Comparison of ENCODE assay signal across 9 cellular contexts in the genomic region with DNA sequence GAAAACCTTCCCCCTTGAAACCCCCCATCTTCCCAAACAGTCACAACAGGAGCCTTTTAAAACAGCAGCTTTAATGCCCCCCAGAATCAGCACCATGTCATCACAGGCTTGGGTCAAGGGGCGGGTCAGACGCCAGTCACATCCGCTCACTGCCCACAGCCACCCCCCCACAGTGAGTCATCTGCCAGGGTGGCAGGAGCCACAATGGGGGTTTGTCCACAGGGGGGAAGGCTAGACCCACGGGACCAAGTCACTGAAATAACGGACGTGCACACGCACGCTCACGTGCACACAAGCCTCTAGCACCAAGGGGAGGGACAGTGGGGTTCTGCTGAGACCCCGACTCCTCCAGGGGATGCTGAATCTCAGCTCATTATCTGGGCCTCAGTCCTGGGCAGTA. TPM values are rescaled to one million over a fixed set of nuclear protein-coding genes. Genes with fewer than 3 reads are reported as not detected.
DNase-seq lines count a peak whose midpoint lies in the region; ATAC-seq and TF ChIP-seq lines count a peak whose summit lies in the region.
"Had no signal": no experiment of that assay in that cellular context is flagged by ENCODE, and none has a peak within 500 bp of the region (broad histone marks: within the 10 kb centered on the region; RNA-seq: fewer than 3 reads in every experiment).

No MANE protein-coding gene starts in this region.

- no peaks in the 10 kb centered on the region for H3K27me3 Mint-ChIP-seq in stimulated activated naive B cell treated with anti-CD40 and anti-IgM and Interleukin-4, amounts not matched to agents 10 μg/mL and 1 μg/mL and 100 μg/mL, for 72 hours
- H3K27me3 Mint-ChIP-seq in mesothelial cell of epicardium (ENCODE audit: low read depth), result no peaks in the 10 kb centered on the region

- H3K4me3 ChIP-seq in WERI-Rb-1 (ENCODE audit: low read depth, low read length), result no peak overlapping the region
- H3K4me3 ChIP-seq in BE2C (ENCODE audit: low read depth, low read length), result no peak overlapping the region

- H3K27ac ChIP-seq in WERI-Rb-1, result peak overlapping the region; percentile 80
- H3K27ac ChIP-seq: VCaP had no signal

- peaks cover 19 to 33% of the 10 kb centered on the region in 2 donors for H3K4me1 Mint-ChIP-seq in stimulated activated naive B cell treated with anti-CD40 and anti-IgM and Interleukin-4, amounts not matched to agents 10 μg/mL and 1 μg/mL and 100 μg/mL, for 72 hours
- peaks cover 20% of the 10 kb centered on the region for H3K4me1 Mint-ChIP-seq in mesothelial cell of epicardium

- H3K27ac Mint-ChIP-seq in stimulated activated naive B cell treated with anti-CD40 and anti-IgM and Interleukin-4, amounts not matched to agents 10 μg/mL and 1 μg/mL and 100 μg/mL, for 72 hours, result no peak overlapping the region
- no peak overlapping the region for H3K27ac Mint-ChIP-seq in mesothelial cell of epicardium

- no peak overlapping the region for H3K4me3 Mint-ChIP-seq in stimulated activated naive B cell treated with anti-CD40 and anti-IgM and Interleukin-4, amounts not matched to agents 10 μg/mL and 1 μg/mL and 100 μg/mL, for 72 hours
- H3K4me3 Mint-ChIP-seq in mesothelial cell of epicardium, result no peak overlapping the region

- intact Hi-C loops in head of caudate nucleus (cut with DNase I), result no loop called here

- no peaks in the 10 kb centered on the region for H3K9me3 ChIP-seq in WERI-Rb-1 (ENCODE audit: severe bottlenecking)
- H3K9me3 ChIP-seq in BE2C, result no peaks in the 10 kb centered on the region

- TF ChIP-seq CTCF in WERI-Rb-1 (IDR thresholded peaks at IDR 0.05; ENCODE audit: low read depth, low read length) (no peak), mesothelial cell of epicardium (IDR thresholded peaks at IDR 0.05; ENCODE audit: unreplicated experiment) (no peak), BE2C (IDR thresholded peaks at IDR 0.05; ENCODE audit: low read depth, low read length) (no peak)

- peak; percentile 19 for ATAC-seq in stimulated activated naive B cell treated with anti-CD40 and anti-IgM and Interleukin-4, amounts not matched to agents 10 μg/mL and 1 μg/mL and 100 μg/mL, for 72 hours (replicated peaks)

- no peaks in the 10 kb centered on the region for H3K27me3 ChIP-seq in WERI-Rb-1 (ENCODE audit: insufficient read depth, low read depth, severe bottlenecking)
- H3K27me3 ChIP-seq in BE2C, result no peaks in the 10 kb centered on the region

- no peaks in the 10 kb centered on the region for H3K9me3 Mint-ChIP-seq in stimulated activated naive B cell treated with anti-CD40 and anti-IgM and Interleukin-4, amounts not matched to agents 10 μg/mL and 1 μg/mL and 100 μg/mL, for 72 hours
- no peaks in the 10 kb centered on the region for H3K9me3 Mint-ChIP-seq in mesothelial cell of epicardium

- H3K36me3 ChIP-seq in WERI-Rb-1 (peaks cover 2% of the 10 kb centered on the region; the same call in 1 of the 2 replicates), BE2C (no peaks in the 10 kb centered on the region)

- H3K4me1 ChIP-seq in BE2C, result peaks cover 8% of the 10 kb centered on the region

- H3K36me3 Mint-ChIP-seq in stimulated activated naive B cell treated with anti-CD40 and anti-IgM and Interleukin-4, amounts not matched to agents 10 μg/mL and 1 μg/mL and 100 μg/mL, for 72 hours, result no peaks in the 10 kb centered on the region
- H3K36me3 Mint-ChIP-seq in mesothelial cell of epicardium, result no peaks in the 10 kb centered on the region

- peak; percentile 22 for DNase-seq in activated naive CD4-positive, alpha-beta T cell treated with Interleukin-2 at 50 U/mL for 16 hours
- DNase-seq in activated naive CD4-positive, alpha-beta T cell (lab: John Stamatoyannopoulos, UW), result no peak
- no peak for DNase-seq in WERI-Rb-1
- peak in 41 of 42 donors; percentile 40 to 90 (median 71) for DNase-seq in head of caudate nucleus
- DNase-seq in stimulated activated naive B cell treated with anti-CD40 and anti-IgM and Interleukin-4, amounts not matched to agents 10 μg/mL and 1 μg/mL and 100 μg/mL, for 72 hours, result no peak
- DNase-seq in mesothelial cell of epicardium (ENCODE audit: low spot score in 2 of 2, unreplicated experiment in 2 of 2), result no peak
- no peak for DNase-seq in NCI-H2227 treated with DMSO at 0.1 percent for 48 hours (lab: John Stamatoyannopoulos, UW)
- DNase-seq in BE2C, result no peak

RNA-seq across cellular contexts. Expression of a gene that starts 0.4 kb away (rescaled TPM):
- 0.22 to 0.60 TPM (median 0.57 TPM) in 3 replicates for total RNA-seq in mesothelial cell of epicardium
- not detected for polyA plus RNA-seq in BE2C (2012; ENCODE audit: insufficient read depth, insufficient read length, low read depth)

RNA-seq across cellular contexts. Expression of a gene that starts 7.4 kb away (rescaled TPM):
- total RNA-seq in mesothelial cell of epicardium, result 18.2 to 22.3 TPM (median 19.4 TPM) in 3 replicates
- 1.2 TPM for polyA plus RNA-seq in BE2C (2012; ENCODE audit: insufficient read depth, insufficient read length, low read depth)

RNA-seq across cellular contexts. Expression of a gene that starts 31.1 kb away (rescaled TPM):
- total RNA-seq in mesothelial cell of epicardium, result 14.1 to 19.2 TPM (median 15.0 TPM) in 3 replicates
- polyA plus RNA-seq in BE2C (2012; ENCODE audit: insufficient read depth, insufficient read length, low read depth), result 0.91 TPM

RNA-seq across cellular contexts. Expression of a gene that starts 45.4 kb away (rescaled TPM):
- total RNA-seq in mesothelial cell of epicardium, result 161 to 171 TPM (median 164 TPM) in 3 replicates
- 332 TPM for polyA plus RNA-seq in BE2C (2012; ENCODE audit: insufficient read depth, insufficient read length, low read depth)

RNA-seq across cellular contexts. Expression of a gene that starts 57.5 kb away (rescaled TPM):
- 0.84 TPM in 1 of 3 replicates, not detected in the others for total RNA-seq in mesothelial cell of epicardium
- polyA plus RNA-seq in BE2C (2012; ENCODE audit: insufficient read depth, insufficient read length, low read depth), result not detected

Comparison
In these comparisons a context has a peak if more than half of its experiments do, and no peak if none do; other contexts are left out.
1. DNase-seq: peak in activated naive CD4-positive, alpha-beta T cell treated with Interleukin-2 at 50 U/mL for 16 hours (single experiment) and head of caudate nucleus (41 of 42); none in activated naive CD4-positive, alpha-beta T cell (0 of 4), WERI-Rb-1 (single experiment), stimulated activated naive B cell treated with anti-CD40 and anti-IgM and Interleukin-4, amounts not matched to agents 10 μg/mL and 1 μg/mL and 100 μg/mL, for 72 hours (single experiment), mesothelial cell of epicardium (0 of 2), NCI-H2227 treated with DMSO at 0.1 percent for 48 hours (single experiment) and BE2C (single experiment).